22 cellular contexts compared by ENCODE assay signal in genomic region chr10:112229096-112229495, GRCh38. TPM values are rescaled to one million over a fixed set of nuclear protein-coding genes. Genes with fewer than 3 reads are reported as not detected.
A peak's percentile ranks its signal among the peaks of the same experiment; 100 is the strongest.
DNase-seq lines count a peak whose midpoint lies in the region; ATAC-seq, FAIRE-seq and TF ChIP-seq lines count a peak whose summit lies in the region.
"Had no signal": no experiment of that assay in that cellular context is flagged by ENCODE, and none has a peak within 500 bp of the region (broad histone marks: within the 10 kb centered on the region; RNA-seq: fewer than 3 reads in every experiment).

No MANE protein-coding gene starts in this region.

- TF ChIP-seq EP300 in HepG2 (IDR thresholded peaks at IDR 0.05; ENCODE audit: low read depth in 2 of 2, low read length in 2 of 2) (no peak), HepG2 (CRISPR knock-in tag; IDR thresholded peaks at IDR 0.05; ENCODE audit: borderline replicate concordance) (no peak)

- H3K4me3 ChIP-seq in ACC112 (ENCODE audit: low read depth, low read length) (no peak overlapping the region), HepG2 (replicated peaks in 1 of 3; ENCODE audit: insufficient read depth in 1 of 3, low read depth in 2 of 3, low read length in 3 of 3) (no peak overlapping the region)

- no TSS peak for BruUV-seq in HepG2 (replicated peaks; lab: Mats Ljungman, UMichigan)

- CTCF ChIA-PET in HepG2 (lab: Yijun Ruan, JAX; ENCODE audit: low intra/inter-chr PET ratio, low total read pairs): no interaction called here

- FAIRE-seq in HepG2 (lab: Jason Lieb, UNC): no peak
- FAIRE-seq: GM12891, GM18507 had no signal

- POLR2A ChIA-PET in HepG2 (lab: Yijun Ruan, JAX): interaction anchor here (1.5 to 7.8 kb wide), 4 partner anchors 32 to 74 kb away, joined by 7 to 142 read pairs (median 102); no protein-coding TSS in a partner anchor

- H3K4me1 ChIP-seq in ACC112 (ENCODE audit: control insufficient read depth, insufficient read depth, low read length, unreplicated experiment) (peaks cover 26% of the 10 kb centered on the region), HepG2 (ENCODE audit: insufficient read depth, low read length) (peaks cover 89% of the 10 kb centered on the region)

- TF ChIP-seq POLR2A in HepG2 (IDR thresholded peaks at IDR 0.05; ENCODE audit: insufficient read depth in 1 of 2, low read depth in 2 of 2, low read length in 2 of 2): no peak

- H3K27ac ChIP-seq in ACC112 (ENCODE audit: low read depth, low read length): peak overlapping the region; percentile 55
- H3K27ac ChIP-seq in HepG2 (ENCODE audit: extremely low read length, insufficient read depth, low read length): peak overlapping the region; percentile 8
- H3K27ac ChIP-seq: KMS-11, RWPE1 had no signal

- no peak overlapping the region for H3K9ac ChIP-seq in HepG2 (ENCODE audit: insufficient read depth, low read depth, low read length)
- H3K9ac ChIP-seq: KMS-11 had no signal

- no peaks in the 10 kb centered on the region for H3K9me3 ChIP-seq in HepG2 (ENCODE audit: low read length)
- H3K9me3 ChIP-seq: BE2C, Caco-2 had no signal

- in situ Hi-C loops in HepG2 (cut with HindIII; ENCODE audit: extremely low pct_ligation_motif_present, low pct_unique_long_range_greater_than_20kb): loop anchor here (5.0 kb wide), 1 partner anchor 78 kb away; no protein-coding TSS in a partner anchor

- H4K20me1 ChIP-seq in HepG2 (ENCODE audit: insufficient read depth, low read length): no peaks in the 10 kb centered on the region

- H2AFZ ChIP-seq in ACC112 (ENCODE audit: low read length, unreplicated experiment) (no peak overlapping the region), HepG2 (ENCODE audit: low read length) (no peak overlapping the region)

- TF ChIP-seq RAD21 in HepG2 (CRISPR knock-in tag; IDR thresholded peaks at IDR 0.05): no peak

- no peak for ATAC-seq in HepG2
- no peak for ATAC-seq in left colon
- no peak for ATAC-seq in GM21717 (IDR thresholded peaks at IDR 0.05; ENCODE audit: unreplicated experiment)

- peak; percentile 79 for DNase-seq in HCEC 1CT
- peak; percentile 32 for DNase-seq in amniotic epithelial cell (ENCODE audit: low read depth)
- DNase-seq in HepG2 (ENCODE audit: low spot score): no peak
- no peak for DNase-seq in left colon
- no peak for DNase-seq in effector CD4-positive, alpha-beta T cell
- DNase-seq in kidney glomerular epithelial cell (lab: John Stamatoyannopoulos, UW): no peak
- DNase-seq: 8988T; BE2C; Caco-2; CD4-positive, alpha-beta T cell; H7; NCI-H1417; NCI-H187; NCI-H2107; NCI-H2227 treated with DMSO at 0.1 percent for 48 hours; NCI-H510A treated with DMSO at 0.1 percent for 48 hours had no signal

- H3K79me2 ChIP-seq in ACC112 (ENCODE audit: control insufficient read depth, insufficient read depth, low read length, unreplicated experiment) (no peaks in the 10 kb centered on the region), HepG2 (ENCODE audit: insufficient read depth, low read length) (peaks cover 40% of the 10 kb centered on the region)

- intact Hi-C loops in HepG2 (cut with micrococcal nuclease; ENCODE audit: unreplicated experiment): no loop called here
- intact Hi-C loops in left colon (cut with DNase I, micrococcal nuclease): no loop called here

- no peaks in the 10 kb centered on the region for H3K36me3 ChIP-seq in ACC112 (ENCODE audit: insufficient read depth, low read length)
- H3K36me3 ChIP-seq in HepG2 (replicated peaks in 1 of 2; ENCODE audit: control insufficient read depth in 1 of 2, insufficient read depth in 2 of 2, low read length in 2 of 2): no peaks in the 10 kb centered on the region; a peak in 1 of 5 replicates
- H3K36me3 ChIP-seq: BE2C had no signal

- TF ChIP-seq CTCF in HepG2 (CRISPR knock-in tag; IDR thresholded peaks at IDR 0.05): no peak

- no peaks in the 10 kb centered on the region for H3K27me3 ChIP-seq in ACC112 (ENCODE audit: insufficient read depth, low read length)
- H3K27me3 ChIP-seq in HepG2 (ENCODE audit: control insufficient read depth in 1 of 2, insufficient read depth in 2 of 2, low read length in 2 of 2): no peaks in the 10 kb centered on the region; a peak in 1 of 5 replicates
- H3K27me3 ChIP-seq: BE2C had no signal

- no peak overlapping the region for H3K4me2 ChIP-seq in HepG2 (ENCODE audit: low read depth, low read length)
- H3K4me2 ChIP-seq: KMS-11 had no signal

- 100% methylated on average over 2 of the region's 2 CpGs for WGBS in HepG2 (ENCODE audit: low lambda C conversion rate)

TF ChIP-seq in HepG2, 621 proteins besides CTCF, POLR2A, EP300 and RAD21:
- TF ChIP-seq YY1 (IDR thresholded peaks at IDR 0.05; ENCODE audit: insufficient read depth, insufficient replicate concordance, low read depth, low read length): peak; percentile 33
- TF ChIP-seq ZNF580 (CRISPR knock-in tag; IDR thresholded peaks at IDR 0.05; ENCODE audit: borderline replicate concordance, low read depth): no peak

RNA-seq across cellular contexts. Expression of gene GPAM, which starts 45.5 kb away (rescaled TPM):
- total RNA-seq in HepG2 (2016; rRNA removed; fragmentation: Illumina TruSeq; extraction: Trizol): 130 and 140 TPM in 2 replicates
- 19.1 and 21.3 TPM in 2 replicates for total RNA-seq in HepG2 (2016; cell fraction: cytosol; rRNA removed; fragmentation: Illumina TruSeq; extraction: Trizol; ENCODE audit: low read depth)
- 132 and 135 TPM in 2 replicates for total RNA-seq in HepG2 (2016; cell fraction: insoluble cytoplasmic fraction; rRNA removed; fragmentation: Illumina TruSeq; extraction: Trizol)
- 47.4 and 55.1 TPM in 2 replicates for total RNA-seq in HepG2 (2016; cell fraction: membrane; rRNA removed; fragmentation: Illumina TruSeq; extraction: Trizol)
- 251 and 257 TPM in 2 replicates for total RNA-seq in HepG2 (2016; cell fraction: nucleus; rRNA removed; fragmentation: Illumina TruSeq; extraction: Trizol)
- polyA plus RNA-seq in HepG2 (2011; rRNA removed): 36.8 and 43.0 TPM in 2 replicates
- polyA plus RNA-seq in HepG2 (2011; cell fraction: cytosol; rRNA removed): 14.4 and 28.4 TPM in 2 replicates
- 39.1 and 57.9 TPM in 2 replicates for polyA plus RNA-seq in HepG2 (2011; cell fraction: nucleus; rRNA removed)
- polyA plus RNA-seq in HepG2 (2012): 53.4 and 86.4 TPM in 2 replicates
- 5.1 and 5.7 TPM in 2 replicates for polyA plus RNA-seq in HepG2 (2016; cell fraction: cytosol; fragmentation: Illumina TruSeq; extraction: Trizol; ENCODE audit: low read depth)
- polyA plus RNA-seq in HepG2 (2016; cell fraction: insoluble cytoplasmic fraction; fragmentation: Illumina TruSeq; extraction: Trizol; ENCODE audit: low read depth): 57.8 and 65.3 TPM in 2 replicates
- polyA plus RNA-seq in HepG2 (2016; cell fraction: membrane; fragmentation: Illumina TruSeq; extraction: Trizol; ENCODE audit: low read depth): 14.2 and 17.2 TPM in 2 replicates
- polyA plus RNA-seq in HepG2 (2016; cell fraction: nucleus; fragmentation: Illumina TruSeq; extraction: Trizol; ENCODE audit: insufficient read depth, low read depth): 165 and 177 TPM in 2 replicates
- polyA minus RNA-seq in HepG2 (2011; rRNA and poly(A)+ RNA removed; ENCODE audit: low replicate concordance): 18.6 and 65.9 TPM in 2 replicates
- 23.7 and 35.7 TPM in 2 replicates for polyA minus RNA-seq in HepG2 (2011; cell fraction: cytosol; rRNA and poly(A)+ RNA removed)
- polyA minus RNA-seq in HepG2 (2011; cell fraction: nucleus; rRNA and poly(A)+ RNA removed): 174 and 229 TPM in 2 replicates
- 10 to 100 TPM in 1 of 2 donors, 1 to 10 TPM in 1; 8.6 to 10.9 TPM for total RNA-seq in left colon

RNA-seq across cellular contexts. Expression of gene TECTB, which starts 54.1 kb away (rescaled TPM):
- total RNA-seq in HepG2 (2016; rRNA removed; fragmentation: Illumina TruSeq; extraction: Trizol) (1.3 and 1.8 TPM in 2 replicates), left colon (not detected)
- total RNA-seq in HepG2 (2016; cell fraction: cytosol; rRNA removed; fragmentation: Illumina TruSeq; extraction: Trizol; ENCODE audit: low read depth): 0.61 and 0.71 TPM in 2 replicates
- 1.5 and 1.9 TPM in 2 replicates for total RNA-seq in HepG2 (2016; cell fraction: insoluble cytoplasmic fraction; rRNA removed; fragmentation: Illumina TruSeq; extraction: Trizol)
- 1.0 and 1.4 TPM in 2 replicates for total RNA-seq in HepG2 (2016; cell fraction: membrane; rRNA removed; fragmentation: Illumina TruSeq; extraction: Trizol)
- total RNA-seq in HepG2 (2016; cell fraction: nucleus; rRNA removed; fragmentation: Illumina TruSeq; extraction: Trizol): 2.4 and 2.8 TPM in 2 replicates
- polyA plus RNA-seq in HepG2 (2011; rRNA removed): 0.78 and 1.1 TPM in 2 replicates
- polyA plus RNA-seq in HepG2 (2011; cell fraction: cytosol; rRNA removed): 0.48 and 0.63 TPM in 2 replicates
- 1.3 and 1.7 TPM in 2 replicates for polyA plus RNA-seq in HepG2 (2011; cell fraction: nucleus; rRNA removed)
- polyA plus RNA-seq in HepG2 (2012): 0.68 and 1.6 TPM in 2 replicates
- polyA plus RNA-seq in HepG2 (2016; cell fraction: cytosol; fragmentation: Illumina TruSeq; extraction: Trizol; ENCODE audit: low read depth): 0.19 and 0.38 TPM in 2 replicates
- 1.3 and 1.6 TPM in 2 replicates for polyA plus RNA-seq in HepG2 (2016; cell fraction: insoluble cytoplasmic fraction; fragmentation: Illumina TruSeq; extraction: Trizol; ENCODE audit: low read depth)
- 0.73 and 0.96 TPM in 2 replicates for polyA plus RNA-seq in HepG2 (2016; cell fraction: membrane; fragmentation: Illumina TruSeq; extraction: Trizol; ENCODE audit: low read depth)
- polyA plus RNA-seq in HepG2 (2016; cell fraction: nucleus; fragmentation: Illumina TruSeq; extraction: Trizol; ENCODE audit: insufficient read depth, low read depth): 4.3 and 5.3 TPM in 2 replicates
- 0.66 TPM in 1 of 2 replicates, not detected in the other for polyA minus RNA-seq in HepG2 (2011; rRNA and poly(A)+ RNA removed; ENCODE audit: low replicate concordance)
- 0.40 TPM in 1 of 2 replicates, not detected in the other for polyA minus RNA-seq in HepG2 (2011; cell fraction: cytosol; rRNA and poly(A)+ RNA removed)
- polyA minus RNA-seq in HepG2 (2011; cell fraction: nucleus; rRNA and poly(A)+ RNA removed): 0.52 and 0.99 TPM in 2 replicates
- total RNA-seq: CD4-positive, alpha-beta T cell; H7 had no signal

Comparison
In these comparisons a context has a peak if more than half of its experiments do, and no peak if none do; other contexts are left out.
1. DNase-seq: peak in HCEC 1CT (single experiment) and amniotic epithelial cell (single experiment); none in HepG2 (single experiment), left colon (0 of 2), effector CD4-positive, alpha-beta T cell (single experiment) and kidney glomerular epithelial cell (single experiment).